In genomic region chr17:17667231-17667630, GRCh38 we compare ENCODE assay signal across 22 cellular contexts.
"Had no signal": no experiment of that assay in that cellular context is flagged by ENCODE, and none has a peak within 500 bp of the region (broad histone marks: within the 10 kb centered on the region; RNA-seq: fewer than 3 reads in every experiment).

No MANE protein-coding gene starts in this region.

- FAIRE-seq: colon, urothelium cell line had no signal

- H3K27ac ChIP-seq: foreskin keratinocyte, hepatocyte, neutrophil, psoas muscle, skin epidermis, stomach, thoracic aorta had no signal

- H3K27ac Mint-ChIP-seq: dendritic cell treated with granulocyte-macrophage colony-stimulating factor and Interleukin-4, amounts not matched to agents 40 ng/mL and 50 ng/mL, for 4 days had no signal

- H3K4me3 ChIP-seq: hepatocyte, psoas muscle, skin epidermis, stomach, thoracic aorta had no signal

- DNase-seq: effector memory CD8-positive, alpha-beta T cell; foreskin keratinocyte; head of caudate nucleus; mesendoderm; naive B cell; retina; stimulated activated CD4-positive, alpha-beta T cell treated with anti-CD3 and anti-CD28 coated beads, Interleukin-2, amount 100 ng/mL, for 24 hours; stimulated activated CD4-positive, alpha-beta T cell treated with anti-CD3 and anti-CD28 coated beads, Interleukin-4, amount 100 ng/mL, for 4 hours; stimulated activated naive CD4-positive, alpha-beta T cell; stomach; substantia nigra; trophoblast cell had no signal

- H3K9me3 ChIP-seq: neutrophil, psoas muscle, stomach, thoracic aorta had no signal

- H3K9me3 Mint-ChIP-seq: dendritic cell treated with granulocyte-macrophage colony-stimulating factor and Interleukin-4, amounts not matched to agents 40 ng/mL and 50 ng/mL, for 4 days; effector memory CD8-positive, alpha-beta T cell; naive B cell; nephron had no signal

- H3K27me3 ChIP-seq: foreskin keratinocyte, hepatocyte had no signal

- H3K4me3 Mint-ChIP-seq: dendritic cell treated with granulocyte-macrophage colony-stimulating factor and Interleukin-4, amounts not matched to agents 40 ng/mL and 50 ng/mL, for 4 days; effector memory CD8-positive, alpha-beta T cell; naive B cell; nephron had no signal

- H3K4me2 ChIP-seq: hepatocyte had no signal

- H3K36me3 Mint-ChIP-seq: naive B cell had no signal

- H3K36me3 ChIP-seq: neutrophil, stomach, thoracic aorta had no signal

- H2AFZ ChIP-seq: hepatocyte had no signal

- ATAC-seq: effector memory CD8-positive, alpha-beta T cell; foreskin keratinocyte; psoas muscle; sciatic nerve had no signal
